ENCODE assay signal across 8 cellular contexts in genomic region chr19:55530996-55531395, GRCh38. TPM values are rescaled to one million over a fixed set of nuclear protein-coding genes. Genes with fewer than 3 reads are reported as not detected.
"Had no signal": no experiment of that assay in that cellular context is flagged by ENCODE, and none has a peak within 500 bp of the region (broad histone marks: within the 10 kb centered on the region; RNA-seq: fewer than 3 reads in every experiment).

No MANE protein-coding gene starts in this region.

- H3K4me2 ChIP-seq: GM23338 had no signal

- H3K27ac ChIP-seq: HL-60 had no signal

- ATAC-seq: GM23338, HepG2 had no signal

- H3K4me3 ChIP-seq: GM23338 had no signal

- H3K27ac Mint-ChIP-seq: GM23338, H9, HFFc6, IgD-negative memory B cell had no signal

- H3K4me3 Mint-ChIP-seq: GM23338, H9, HFFc6, IgD-negative memory B cell had no signal

- H2AFZ ChIP-seq: GM23338 had no signal

- H3K9me3 Mint-ChIP-seq: GM23338, H9, HFFc6, IgD-negative memory B cell had no signal

- DNase-seq: H9, HCEC 1CT, HFFc6 had no signal

- H3K4me1 Mint-ChIP-seq: IgD-negative memory B cell had no signal

RNA-seq across cellular contexts. Expression of gene SBK2, which starts 5.9 kb away (rescaled TPM):
- total RNA-seq: HFFc6, HT1080 had no signal
- polyA plus RNA-seq: HepG2, IgD-negative memory B cell had no signal

RNA-seq across cellular contexts. Expression of gene SBK3, which starts 14.3 kb away (rescaled TPM):
- total RNA-seq: HFFc6, HT1080 had no signal
- polyA plus RNA-seq: IgD-negative memory B cell had no signal

RNA-seq across cellular contexts. Expression of gene SSC5D, which starts 42.8 kb away (rescaled TPM):
- total RNA-seq: HepG2 had no signal
- polyA plus RNA-seq: HepG2, IgD-negative memory B cell had no signal
